ENCODE assay signal across 9 cellular contexts in the genomic region with DNA sequence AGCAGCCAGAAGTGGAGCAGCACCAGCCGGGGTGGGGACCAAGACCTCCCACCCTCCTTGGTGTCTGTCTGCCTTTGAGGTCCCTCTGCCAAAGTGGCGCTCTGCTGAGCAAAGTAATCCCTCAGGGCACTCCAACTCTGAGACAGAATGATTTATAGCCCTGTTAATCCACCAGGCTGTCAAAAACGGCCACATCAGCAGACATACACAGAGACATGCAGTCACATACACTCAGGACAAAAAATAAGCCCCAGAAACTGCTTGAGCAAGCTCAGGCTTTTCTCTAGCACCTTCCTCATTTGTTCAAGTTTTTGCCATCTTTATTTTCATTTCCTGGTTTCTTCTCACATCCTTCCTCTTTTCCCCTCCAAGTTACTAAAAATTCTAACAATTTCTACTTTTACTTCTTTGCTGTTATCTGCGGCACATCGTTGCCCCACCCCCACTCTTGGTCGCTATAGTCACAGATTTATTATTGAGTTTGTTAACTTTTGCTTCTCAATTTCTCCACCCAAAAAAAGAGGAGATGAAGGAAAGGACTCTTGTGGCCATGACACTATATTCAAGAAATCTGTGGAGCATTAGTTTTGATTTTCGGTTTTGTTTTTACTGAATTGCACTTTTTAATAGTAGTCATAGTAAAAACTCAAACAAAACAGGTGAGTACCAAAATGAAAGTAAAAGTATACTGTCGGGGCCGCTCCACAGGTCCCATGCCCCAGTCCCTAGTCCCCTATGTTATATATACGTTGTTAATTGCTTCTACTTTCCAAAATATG. TPM values are rescaled to one million over a fixed set of nuclear protein-coding genes. Genes with fewer than 3 reads are reported as not detected.
A peak's percentile ranks its signal among the peaks of the same experiment; 100 is the strongest.
DNase-seq lines count a peak whose midpoint lies in the region; ATAC-seq and TF ChIP-seq lines count a peak whose summit lies in the region.
"Had no signal": no experiment of that assay in that cellular context is flagged by ENCODE, and none has a peak within 500 bp of the region (broad histone marks: within the 10 kb centered on the region; RNA-seq: fewer than 3 reads in every experiment).

No MANE protein-coding gene starts in this region.

- no peaks in the 10 kb centered on the region for H3K9me3 Mint-ChIP-seq in activated T-cell treated with anti-CD3 and anti-CD28 coated beads, Interleukin-2, amount 50 U/mL, for 72 hours
- H3K9me3 Mint-ChIP-seq: neural crest cell had no signal

- no peaks in the 10 kb centered on the region for H3K9me3 ChIP-seq in lower lobe of right lung

- peaks cover 16% of the 10 kb centered on the region for H3K27me3 Mint-ChIP-seq in activated T-cell treated with anti-CD3 and anti-CD28 coated beads, Interleukin-2, amount 50 U/mL, for 72 hours (ENCODE audit: low read depth)

- peaks cover 60% of the 10 kb centered on the region for H3K4me1 ChIP-seq in lower lobe of right lung

- DNase-seq in activated CD4-positive, CD25-positive, alpha-beta regulatory T cell treated with anti-CD3 and anti-CD28 coated beads, Interleukin-2, amount 50 U/mL, for 72 hours = no peak
- peak; percentile 4 for DNase-seq in NCI-H1417 treated with DMSO at 0.1 percent for 48 hours (lab: John Stamatoyannopoulos, UW)
- peak; percentile 35 to 37 for DNase-seq in activated T-cell treated with anti-CD3 and anti-CD28 coated beads, Interleukin-2, amount 50 U/mL, for 72 hours
- DNase-seq in lower lobe of right lung = peak; percentile 78
- DNase-seq in NCI-H128 (lab: John Stamatoyannopoulos, UW; ENCODE audit: unreplicated experiment) = no peak
- no peak for DNase-seq in HPDE6-E6E7 (ENCODE audit: extremely low spot score)

- no peaks in the 10 kb centered on the region for H3K27me3 ChIP-seq in lower lobe of right lung (ENCODE audit: low read depth)

- intact Hi-C loops in lower lobe of right lung (cut with DNase I) = no loop called here

- H3K27ac Mint-ChIP-seq in activated T-cell treated with anti-CD3 and anti-CD28 coated beads, Interleukin-2, amount 50 U/mL, for 72 hours = peak overlapping the region; percentile 98

- H3K36me3 ChIP-seq in lower lobe of right lung = no peaks in the 10 kb centered on the region

- peak overlapping the region; percentile 90 to 100 for H3K4me3 Mint-ChIP-seq in activated T-cell treated with anti-CD3 and anti-CD28 coated beads, Interleukin-2, amount 50 U/mL, for 72 hours
- H3K4me3 Mint-ChIP-seq: neural crest cell had no signal

- peak; percentile 90 to 93 for ATAC-seq in activated CD4-positive, CD25-positive, alpha-beta regulatory T cell treated with anti-CD3 and anti-CD28 coated beads, Interleukin-2, amount 50 U/mL, for 24 hours
- ATAC-seq in HG02763 (IDR thresholded peaks at IDR 0.05; ENCODE audit: unreplicated experiment) (peak; percentile 58), lower lobe of right lung (peak; percentile 36 to 62)
- peak; percentile 75 to 80 for ATAC-seq in activated T-cell treated with anti-CD3 and anti-CD28 coated beads, Interleukin-2, amount 50 U/mL, for 72 hours (replicated peaks in 1 of 2)

- H3K4me1 Mint-ChIP-seq in activated T-cell treated with anti-CD3 and anti-CD28 coated beads, Interleukin-2, amount 50 U/mL, for 72 hours (ENCODE audit: low read depth) = peaks cover 69% of the 10 kb centered on the region

- H3K27ac ChIP-seq in lower lobe of right lung = peak overlapping the region; percentile 69

- H3K4me3 ChIP-seq in lower lobe of right lung = peak overlapping the region; percentile 44

- TF ChIP-seq CTCF in lower lobe of right lung (IDR thresholded peaks at IDR 0.05) = no peak

- peaks cover 0 to 2% of the 10 kb centered on the region in 2 donors for H3K36me3 Mint-ChIP-seq in activated T-cell treated with anti-CD3 and anti-CD28 coated beads, Interleukin-2, amount 50 U/mL, for 72 hours (ENCODE audit: insufficient read depth in 2 of 2)

RNA-seq across cellular contexts. Expression of a gene that starts 17.4 kb away (rescaled TPM):
- 1 to 10 TPM in 1 of 2 donors, under 1 TPM in 1; 0.60 to 1.8 TPM for total RNA-seq in activated T-cell treated with anti-CD3 and anti-CD28 coated beads, Interleukin-2, amount 50 U/mL, for 72 hours
- 26.4 TPM for total RNA-seq in lower lobe of right lung

Comparison
In these comparisons a context has a peak if more than half of its experiments do, and no peak if none do; other contexts are left out.
1. DNase-seq: peak in NCI-H1417 treated with DMSO at 0.1 percent for 48 hours (single experiment), activated T-cell treated with anti-CD3 and anti-CD28 coated beads, Interleukin-2, amount 50 U/mL, for 72 hours (2 of 2) and lower lobe of right lung (single experiment); none in activated CD4-positive, CD25-positive, alpha-beta regulatory T cell treated with anti-CD3 and anti-CD28 coated beads, Interleukin-2, amount 50 U/mL, for 72 hours (single experiment), NCI-H128 (single experiment) and HPDE6-E6E7 (single experiment).
2. Peak in every context shown above with its lines, with median percentiles within 50 percentile points of each other: ATAC-seq.